ENCODE assay signal across 2 cellular contexts in the genomic region with DNA sequence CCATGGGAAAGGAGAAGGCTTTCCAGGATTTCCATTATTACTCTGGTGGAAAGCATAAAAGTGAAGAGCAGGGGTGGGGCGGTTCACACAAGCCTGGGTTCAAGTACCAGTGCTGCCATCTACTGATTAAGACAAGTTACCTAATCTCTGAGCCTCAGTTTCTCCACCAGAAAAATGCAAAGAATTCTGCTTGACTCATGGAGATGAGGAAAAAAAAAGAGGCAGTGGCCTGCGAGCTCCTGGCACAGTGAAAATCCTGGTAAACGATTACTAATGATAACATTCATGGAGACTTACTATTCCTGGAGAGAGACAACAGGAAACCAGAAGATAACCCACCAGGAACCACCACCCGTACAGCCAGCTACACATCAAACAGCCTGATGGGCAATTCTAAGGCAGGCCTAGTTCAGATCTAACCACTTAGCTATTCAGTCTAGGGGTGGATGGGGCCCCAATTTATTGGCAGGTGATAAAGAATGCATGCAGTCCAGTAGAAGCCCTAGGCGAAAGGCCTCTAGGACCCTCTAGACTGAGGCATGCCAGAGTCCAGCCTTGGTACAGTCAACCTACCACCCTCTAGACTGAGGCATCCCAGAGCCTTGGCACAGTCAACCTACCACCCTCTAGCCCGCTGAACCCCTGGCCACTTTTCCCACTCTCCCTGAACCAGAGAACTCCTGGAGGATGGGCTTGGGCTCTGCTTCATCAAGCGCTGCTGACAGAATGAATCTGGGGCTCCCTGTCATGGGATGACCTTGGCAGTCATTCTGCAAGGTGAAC.
TF ChIP-seq lines count a peak whose summit lies in the region.

No MANE protein-coding gene starts in this region.

TF ChIP-seq in SK-N-SH, 30 proteins besides CTCF, POLR2A, EP300 and RAD21:
- TF ChIP-seq SMC3 (IDR thresholded peaks at IDR 0.05; ENCODE audit: low read depth, low read length) (no peak), POLR2AphosphoS5 (IDR thresholded peaks at IDR 0.05; ENCODE audit: low read depth, low read length) (peak; percentile 15; the same call in 1 of the 2 replicates)

TF ChIP-seq in SK-N-SH treated with all-trans-retinoic acid at 6 μM for 48 hours, 23 proteins besides CTCF, POLR2A, EP300 and RAD21 (continued from another document):
- TF ChIP-seq, protein P1, sequence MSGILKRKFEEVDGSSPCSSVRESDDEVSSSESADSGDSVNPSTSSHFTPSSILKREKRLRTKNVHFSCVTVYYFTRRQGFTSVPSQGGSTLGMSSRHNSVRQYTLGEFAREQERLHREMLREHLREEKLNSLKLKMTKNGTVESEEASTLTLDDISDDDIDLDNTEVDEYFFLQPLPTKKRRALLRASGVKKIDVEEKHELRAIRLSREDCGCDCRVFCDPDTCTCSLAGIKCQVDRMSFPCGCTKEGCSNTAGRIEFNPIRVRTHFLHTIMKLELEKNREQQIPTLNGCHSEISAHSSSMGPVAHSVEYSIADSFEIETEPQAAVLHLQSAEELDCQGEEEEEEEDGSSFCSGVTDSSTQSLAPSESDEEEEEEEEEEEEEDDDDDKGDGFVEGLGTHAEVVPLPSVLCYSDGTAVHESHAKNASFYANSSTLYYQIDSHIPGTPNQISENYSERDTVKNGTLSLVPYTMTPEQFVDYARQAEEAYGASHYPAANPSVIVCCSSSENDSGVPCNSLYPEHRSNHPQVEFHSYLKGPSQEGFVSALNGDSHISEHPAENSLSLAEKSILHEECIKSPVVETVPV (CRISPR knock-in tag; IDR thresholded peaks at IDR 0.05), result no peak
- no peak for TF ChIP-seq BACH2 (CRISPR knock-in tag; IDR thresholded peaks at IDR 0.05; ENCODE audit: borderline replicate concordance)
- TF ChIP-seq PPARA (CRISPR knock-in tag; IDR thresholded peaks at IDR 0.05; ENCODE audit: borderline replicate concordance), result no peak
- TF ChIP-seq RARB (CRISPR knock-in tag; IDR thresholded peaks at IDR 0.05), result no peak
- TF ChIP-seq PATZ1 (CRISPR knock-in tag; IDR thresholded peaks at IDR 0.05; ENCODE audit: borderline replicate concordance), result no peak
- TF ChIP-seq, protein P2, sequence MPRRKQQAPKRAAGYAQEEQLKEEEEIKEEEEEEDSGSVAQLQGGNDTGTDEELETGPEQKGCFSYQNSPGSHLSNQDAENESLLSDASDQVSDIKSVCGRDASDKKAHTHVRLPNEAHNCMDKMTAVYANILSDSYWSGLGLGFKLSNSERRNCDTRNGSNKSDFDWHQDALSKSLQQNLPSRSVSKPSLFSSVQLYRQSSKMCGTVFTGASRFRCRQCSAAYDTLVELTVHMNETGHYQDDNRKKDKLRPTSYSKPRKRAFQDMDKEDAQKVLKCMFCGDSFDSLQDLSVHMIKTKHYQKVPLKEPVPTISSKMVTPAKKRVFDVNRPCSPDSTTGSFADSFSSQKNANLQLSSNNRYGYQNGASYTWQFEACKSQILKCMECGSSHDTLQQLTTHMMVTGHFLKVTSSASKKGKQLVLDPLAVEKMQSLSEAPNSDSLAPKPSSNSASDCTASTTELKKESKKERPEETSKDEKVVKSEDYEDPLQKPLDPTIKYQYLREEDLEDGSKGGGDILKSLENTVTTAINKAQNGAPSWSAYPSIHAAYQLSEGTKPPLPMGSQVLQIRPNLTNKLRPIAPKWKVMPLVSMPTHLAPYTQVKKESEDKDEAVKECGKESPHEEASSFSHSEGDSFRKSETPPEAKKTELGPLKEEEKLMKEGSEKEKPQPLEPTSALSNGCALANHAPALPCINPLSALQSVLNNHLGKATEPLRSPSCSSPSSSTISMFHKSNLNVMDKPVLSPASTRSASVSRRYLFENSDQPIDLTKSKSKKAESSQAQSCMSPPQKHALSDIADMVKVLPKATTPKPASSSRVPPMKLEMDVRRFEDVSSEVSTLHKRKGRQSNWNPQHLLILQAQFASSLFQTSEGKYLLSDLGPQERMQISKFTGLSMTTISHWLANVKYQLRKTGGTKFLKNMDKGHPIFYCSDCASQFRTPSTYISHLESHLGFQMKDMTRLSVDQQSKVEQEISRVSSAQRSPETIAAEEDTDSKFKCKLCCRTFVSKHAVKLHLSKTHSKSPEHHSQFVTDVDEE (CRISPR knock-in tag; IDR thresholded peaks at IDR 0.05), result no peak
- no peak for TF ChIP-seq ZFP30 (CRISPR knock-in tag; IDR thresholded peaks at IDR 0.05)
- no peak for TF ChIP-seq ZFP3 (CRISPR knock-in tag; IDR thresholded peaks at IDR 0.05)
- no peak for TF ChIP-seq SNAI2 (CRISPR knock-in tag; IDR thresholded peaks at IDR 0.05)
- no peak for TF ChIP-seq ZC3H10 (CRISPR knock-in tag; IDR thresholded peaks at IDR 0.05)
- no peak for TF ChIP-seq OSR1 (CRISPR knock-in tag; IDR thresholded peaks at IDR 0.05)
- no peak for TF ChIP-seq TOX (CRISPR knock-in tag; IDR thresholded peaks at IDR 0.05; ENCODE audit: borderline replicate concordance)
- no peak for TF ChIP-seq ISL1 (CRISPR knock-in tag; IDR thresholded peaks at IDR 0.05)
- no peak for TF ChIP-seq ESRRG (CRISPR knock-in tag; IDR thresholded peaks at IDR 0.05)
